Comparison of ENCODE assay signal across 22 cellular contexts in the genomic region with DNA sequence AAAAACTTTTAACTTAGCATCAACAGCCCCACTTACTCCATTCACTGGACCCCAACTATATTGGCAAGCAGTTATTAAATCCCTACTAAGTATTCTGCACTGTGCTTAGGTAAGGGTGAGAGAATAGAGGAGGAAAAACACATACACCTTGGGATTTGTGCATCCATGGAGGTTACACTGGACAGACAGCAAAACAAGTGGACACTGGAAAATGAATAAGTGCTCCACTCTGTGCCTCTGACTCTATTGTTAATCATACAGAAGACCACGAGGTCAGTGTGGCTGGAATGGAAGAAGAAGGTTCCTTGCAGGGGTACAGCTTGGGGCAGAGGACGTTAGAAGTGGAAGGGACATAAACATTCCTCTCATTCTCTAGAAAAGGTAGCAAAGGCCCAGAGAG. TPM values are rescaled to one million over a fixed set of nuclear protein-coding genes. Genes with fewer than 3 reads are reported as not detected.
DNase-seq lines count a peak whose midpoint lies in the region; ATAC-seq and TF ChIP-seq lines count a peak whose summit lies in the region.
"Had no signal": no experiment of that assay in that cellular context is flagged by ENCODE, and none has a peak within 500 bp of the region (broad histone marks: within the 10 kb centered on the region; RNA-seq: fewer than 3 reads in every experiment).

No MANE protein-coding gene starts in this region.

- H3K4me3 Mint-ChIP-seq in CD8-positive, alpha-beta memory T cell = peak overlapping the region in 4 of 7 donors; percentile 36 to 83 (median 70)
- H3K4me3 Mint-ChIP-seq in chondrocyte (ENCODE audit: unreplicated experiment) (peak overlapping the region; percentile 32), CD14-positive monocyte (no peak overlapping the region)
- H3K4me3 Mint-ChIP-seq: activated CD4-positive, alpha-beta T cell treated with anti-CD3 and anti-CD28 coated beads for 36 hours; activated CD8-positive, alpha-beta memory T cell treated with anti-CD3 and anti-CD28 coated beads, Interleukin-2, amount 10 ng/mL, durations not matched to agents 7 days and 5 days; activated T-helper 17 cell treated with anti-CD3 and anti-CD28 coated beads, Interleukin-2, amount 50 U/mL, for 72 hours had no signal

- intact Hi-C loops in CD14-positive monocyte (cut with micrococcal nuclease) (no loop called here), uterus (cut with DNase I; ENCODE audit: low total_unique reads) (no loop called here)

- H3K27me3 ChIP-seq in CD8-positive, alpha-beta memory T cell (ENCODE audit: insufficient read depth, low read length, poor library complexity, severe bottlenecking) = peaks cover 11% of the 10 kb centered on the region
- H3K27me3 ChIP-seq in muscle layer of duodenum (ENCODE audit: low read depth, low read length) (peaks cover 4% of the 10 kb centered on the region), stomach smooth muscle (ENCODE audit: control insufficient read depth in 1 of 2, insufficient read depth in 2 of 2, low read length in 2 of 2) (no peaks in the 10 kb centered on the region), uterus (no peaks in the 10 kb centered on the region)

- H3K4me1 Mint-ChIP-seq in CD8-positive, alpha-beta memory T cell = peaks cover 3 to 8% (median 4%) of the 10 kb centered on the region in 3 donors
- H3K4me1 Mint-ChIP-seq in chondrocyte (ENCODE audit: low read depth) = peaks cover 28% of the 10 kb centered on the region
- peaks cover 2% of the 10 kb centered on the region for H3K4me1 Mint-ChIP-seq in CD14-positive monocyte
- H3K4me1 Mint-ChIP-seq: activated CD4-positive, alpha-beta T cell treated with anti-CD3 and anti-CD28 coated beads for 36 hours; activated T-helper 17 cell treated with anti-CD3 and anti-CD28 coated beads, Interleukin-2, amount 50 U/mL, for 72 hours had no signal

- no peaks in the 10 kb centered on the region for H3K36me3 Mint-ChIP-seq in CD8-positive, alpha-beta memory T cell
- H3K36me3 Mint-ChIP-seq in chondrocyte (ENCODE audit: low read depth) (no peaks in the 10 kb centered on the region), CD14-positive monocyte (no peaks in the 10 kb centered on the region)

- DNase-seq in CD8-positive, alpha-beta memory T cell = no peak
- DNase-seq in chondrocyte (ENCODE audit: low spot score) (no peak), CD14-positive monocyte (ENCODE audit: low spot score) (no peak), RPMI8226 (no peak), uterus (no peak)
- DNase-seq: activated CD4-positive, alpha-beta T cell treated with anti-CD3 and anti-CD28 coated beads for 36 hours; activated CD8-positive, alpha-beta memory T cell treated with anti-CD3 and anti-CD28 coated beads, Interleukin-2, amount 10 ng/mL, durations not matched to agents 7 days and 5 days; DMS53; effector CD4-positive, alpha-beta T cell; left lung; NCI-H1092; NCI-H2081; NCI-H510A had no signal

- peaks cover 27 to 63% of the 10 kb centered on the region in 2 donors for H3K27me3 Mint-ChIP-seq in CD8-positive, alpha-beta memory T cell
- H3K27me3 Mint-ChIP-seq in chondrocyte (ENCODE audit: low read depth) = peaks cover 25% of the 10 kb centered on the region
- peaks cover 47 to 67% (median 52%) of the 10 kb centered on the region in 3 donors for H3K27me3 Mint-ChIP-seq in CD14-positive monocyte (ENCODE audit: low read depth in 3 of 3)

- CTCF ChIA-PET in CD8-positive, alpha-beta memory T cell (lab: Charles Lee) = interaction anchor here (0.9 to 1.8 kb wide), 2 partner anchors 10 to 114 kb away, joined by 3 to 4 read pairs; no protein-coding TSS in a partner anchor

- H3K27ac Mint-ChIP-seq in CD8-positive, alpha-beta memory T cell = no peak overlapping the region
- no peak overlapping the region for H3K27ac Mint-ChIP-seq in chondrocyte (ENCODE audit: unreplicated experiment)
- no peak overlapping the region for H3K27ac Mint-ChIP-seq in CD14-positive monocyte
- H3K27ac Mint-ChIP-seq: activated CD4-positive, alpha-beta T cell treated with anti-CD3 and anti-CD28 coated beads for 36 hours; activated CD8-positive, alpha-beta memory T cell treated with anti-CD3 and anti-CD28 coated beads, Interleukin-2, amount 10 ng/mL, durations not matched to agents 7 days and 5 days; activated T-helper 17 cell treated with anti-CD3 and anti-CD28 coated beads, Interleukin-2, amount 50 U/mL, for 72 hours had no signal

- no peaks in the 10 kb centered on the region for H3K9me3 Mint-ChIP-seq in CD8-positive, alpha-beta memory T cell
- H3K9me3 Mint-ChIP-seq in chondrocyte (ENCODE audit: low read depth) (no peaks in the 10 kb centered on the region), CD14-positive monocyte (peaks cover 0 to 7% (median 3%) of the 10 kb centered on the region in 7 donors)
- H3K9me3 Mint-ChIP-seq: activated T-helper 17 cell treated with anti-CD3 and anti-CD28 coated beads, Interleukin-2, amount 50 U/mL, for 72 hours had no signal

- H3K27ac ChIP-seq in CD8-positive, alpha-beta memory T cell (ENCODE audit: low read depth, low read length) = no peak overlapping the region
- H3K27ac ChIP-seq in muscle layer of duodenum (ENCODE audit: low read length) (no peak overlapping the region), stomach smooth muscle (ENCODE audit: low read length) (peak overlapping the region; percentile 91), uterus (no peak overlapping the region)
- H3K27ac ChIP-seq: KMS-11, left lung had no signal

- peak overlapping the region; percentile 75 to 86 for H3K9ac ChIP-seq in stomach smooth muscle (ENCODE audit: low read length in 2 of 2)
- H3K9ac ChIP-seq: KMS-11 had no signal

- no peaks in the 10 kb centered on the region for H3K36me3 ChIP-seq in CD8-positive, alpha-beta memory T cell (ENCODE audit: insufficient read depth, low read length)
- H3K36me3 ChIP-seq in muscle layer of duodenum (ENCODE audit: control insufficient read depth in 1 of 2, insufficient read depth in 2 of 2, low read length in 2 of 2) (no peaks in the 10 kb centered on the region), stomach smooth muscle (ENCODE audit: control insufficient read depth in 2 of 2, insufficient read depth in 2 of 2, low read length in 2 of 2) (no peaks in the 10 kb centered on the region), uterus (no peaks in the 10 kb centered on the region)
- H3K36me3 ChIP-seq: left lung had no signal

- TF ChIP-seq POLR2A in uterus (IDR thresholded peaks at IDR 0.05) = no peak

- no peak overlapping the region for H3K4me3 ChIP-seq in CD8-positive, alpha-beta memory T cell (ENCODE audit: low read length)
- peak overlapping the region; percentile 61 to 80 for H3K4me3 ChIP-seq in muscle layer of duodenum (ENCODE audit: low read depth in 1 of 2, low read length in 2 of 2)
- H3K4me3 ChIP-seq in stomach smooth muscle (ENCODE audit: low read length in 2 of 2) = peak overlapping the region; percentile 86 to 93
- H3K4me3 ChIP-seq in uterus = no peak overlapping the region
- H3K4me3 ChIP-seq: GM12878, left lung had no signal

- no peaks in the 10 kb centered on the region for H3K9me3 ChIP-seq in CD8-positive, alpha-beta memory T cell (ENCODE audit: low read length)
- H3K9me3 ChIP-seq in muscle layer of duodenum (ENCODE audit: control insufficient read depth in 1 of 2, low read length in 2 of 2) (no peaks in the 10 kb centered on the region), stomach smooth muscle (ENCODE audit: control insufficient read depth in 2 of 2, low read length in 2 of 2) (no peaks in the 10 kb centered on the region), uterus (no peaks in the 10 kb centered on the region)
- H3K9me3 ChIP-seq: left lung had no signal

- no peaks in the 10 kb centered on the region for H3K4me1 ChIP-seq in CD8-positive, alpha-beta memory T cell (ENCODE audit: insufficient read depth, low read length)
- peaks cover 6 to 36% of the 10 kb centered on the region in 2 donors for H3K4me1 ChIP-seq in muscle layer of duodenum (ENCODE audit: control insufficient read depth in 1 of 2, insufficient read depth in 2 of 2, low read length in 2 of 2)
- H3K4me1 ChIP-seq in stomach smooth muscle (ENCODE audit: control insufficient read depth, insufficient read depth, low read length) = peaks cover 60% of the 10 kb centered on the region
- peaks cover 0 to 4% of the 10 kb centered on the region in 2 donors for H3K4me1 ChIP-seq in uterus

- TF ChIP-seq CTCF in chondrocyte (IDR thresholded peaks at IDR 0.05) = no peak
- TF ChIP-seq CTCF in CD14-positive monocyte (IDR thresholded peaks at IDR 0.05) = no peak
- TF ChIP-seq CTCF in uterus (IDR thresholded peaks at IDR 0.05) = no peak

- no peak for ATAC-seq in HG02981 (IDR thresholded peaks at IDR 0.05; ENCODE audit: unreplicated experiment)
- ATAC-seq: activated CD4-positive, alpha-beta T cell treated with anti-CD3 and anti-CD28 coated beads for 36 hours; activated CD8-positive, alpha-beta memory T cell treated with anti-CD3 and anti-CD28 coated beads, Interleukin-2, amount 10 ng/mL, durations not matched to agents 7 days and 5 days; activated T-helper 17 cell treated with anti-CD3 and anti-CD28 coated beads, Interleukin-2, amount 50 U/mL, for 72 hours; esophagus mucosa; GM12878; left lung had no signal

- POLR2A ChIA-PET in CD8-positive, alpha-beta memory T cell (lab: Charles Lee) = no interaction called here

RNA-seq across cellular contexts. Expression of gene ADCY5, which starts 3.2 kb away (rescaled TPM):
- under 1 TPM in 1 of 2 experiments, not detected in 1; 0.16 TPM for total RNA-seq in CD8-positive, alpha-beta memory T cell
- polyA plus RNA-seq in CD8-positive, alpha-beta memory T cell = 0.02 TPM
- 8.0 to 28.6 TPM (median 10.5 TPM) in 3 replicates for total RNA-seq in chondrocyte
- polyA plus RNA-seq in CD14-positive monocyte = not detected
- 10 to 100 TPM; 21.1 to 43.5 (median 34.7) TPM for total RNA-seq in uterus
- total RNA-seq: activated CD4-positive, alpha-beta T cell treated with anti-CD3 and anti-CD28 coated beads for 36 hours; activated CD8-positive, alpha-beta memory T cell treated with anti-CD3 and anti-CD28 coated beads, Interleukin-2, amount 10 ng/mL, durations not matched to agents 7 days and 5 days; activated T-helper 17 cell treated with anti-CD3 and anti-CD28 coated beads, Interleukin-2, amount 50 U/mL, for 72 hours; bronchial epithelial cell; GM12878; RPMI7951 had no signal

Comparison
In these comparisons a context has a peak if more than half of its experiments do, and no peak if none do; other contexts are left out.
1. H3K4me3 ChIP-seq: peak in muscle layer of duodenum (2 of 2) and stomach smooth muscle (2 of 2); none in CD8-positive, alpha-beta memory T cell (single experiment) and uterus (0 of 2).
2. H3K4me3 Mint-ChIP-seq: peak in CD8-positive, alpha-beta memory T cell (4 of 7) and chondrocyte (single experiment); none in CD14-positive monocyte (0 of 2).